Comparison of ENCODE assay signal across 30 cellular contexts in the genomic region with DNA sequence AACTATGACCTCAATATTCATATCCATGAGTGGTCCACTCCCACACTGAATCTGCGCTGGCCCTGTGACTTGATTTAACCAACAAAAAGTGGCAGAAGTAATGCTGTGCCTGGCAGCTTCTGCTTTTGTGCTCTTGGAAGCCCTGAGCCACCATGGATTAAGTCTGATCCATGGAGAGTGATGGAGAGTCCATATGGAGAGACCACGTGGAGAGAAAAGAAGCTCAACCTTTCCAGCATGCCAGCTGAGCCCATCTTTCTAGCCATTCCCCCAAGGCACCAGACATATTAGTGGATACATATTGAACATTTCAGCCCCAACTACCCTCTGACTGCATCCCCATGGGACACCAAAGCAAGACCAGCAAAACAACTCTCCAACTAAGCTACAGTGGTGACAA. TPM values are rescaled to one million over a fixed set of nuclear protein-coding genes. Genes with fewer than 3 reads are reported as not detected.
"Had no signal": no experiment of that assay in that cellular context is flagged by ENCODE, and none has a peak within 500 bp of the region (broad histone marks: within the 10 kb centered on the region; RNA-seq: fewer than 3 reads in every experiment).

No MANE protein-coding gene starts in this region.

- ATAC-seq: naive thymus-derived CD8-positive, alpha-beta T cell; natural killer cell treated with Interleukin-12 subunit alpha and Interleukin-12 subunit beta and Interleukin-15 and Interleukin-18, amount 100 ng/mL, for 72 hours; pancreas; right cardiac atrium; sciatic nerve; stimulated activated memory B cell treated with anti-CD40 and anti-IgM and Interleukin-4, amounts not matched to agents 10 μg/mL and 1 μg/mL and 100 μg/mL, for 72 hours; stimulated activated naive CD8-positive, alpha-beta T cell treated with anti-CD3 and anti-CD28 coated beads, Interleukin-15, amount 100 ng/mL, for 72 hours; stimulated activated naive CD8-positive, alpha-beta T cell treated with anti-CD3 and anti-CD28 coated beads, Interleukin-15, Interleukin-2, amounts not matched to agents 100 U/mL and 50 U/mL, for 24 hours; upper lobe of right lung had no signal

- H3K27ac Mint-ChIP-seq: naive thymus-derived CD8-positive, alpha-beta T cell; natural killer cell treated with Interleukin-12 subunit alpha and Interleukin-12 subunit beta and Interleukin-15 and Interleukin-18, amount 100 ng/mL, for 72 hours; nephron progenitor cell; stimulated activated memory B cell treated with anti-CD40 and anti-IgM and Interleukin-4, amounts not matched to agents 10 μg/mL and 1 μg/mL and 100 μg/mL, for 72 hours; stimulated activated naive CD8-positive, alpha-beta T cell treated with anti-CD3 and anti-CD28 coated beads, Interleukin-15, amount 100 ng/mL, for 72 hours; type B pancreatic cell had no signal

- H3K36me3 Mint-ChIP-seq: naive thymus-derived CD8-positive, alpha-beta T cell; natural killer cell treated with Interleukin-12 subunit alpha and Interleukin-12 subunit beta and Interleukin-15 and Interleukin-18, amount 100 ng/mL, for 72 hours; stimulated activated memory B cell treated with anti-CD40 and anti-IgM and Interleukin-4, amounts not matched to agents 10 μg/mL and 1 μg/mL and 100 μg/mL, for 72 hours; type B pancreatic cell had no signal

- H3K4me3 Mint-ChIP-seq: naive thymus-derived CD8-positive, alpha-beta T cell; natural killer cell treated with Interleukin-12 subunit alpha and Interleukin-12 subunit beta and Interleukin-15 and Interleukin-18, amount 100 ng/mL, for 72 hours; nephron progenitor cell; neural crest cell; stimulated activated memory B cell treated with anti-CD40 and anti-IgM and Interleukin-4, amounts not matched to agents 10 μg/mL and 1 μg/mL and 100 μg/mL, for 72 hours; stimulated activated naive CD8-positive, alpha-beta T cell treated with anti-CD3 and anti-CD28 coated beads, Interleukin-15, amount 100 ng/mL, for 72 hours; type B pancreatic cell had no signal

- FAIRE-seq: pancreas had no signal

- DNase-seq: naive thymus-derived CD8-positive, alpha-beta T cell; nephron progenitor cell; nucleus accumbens; pancreas; right cardiac atrium; spleen; stimulated activated CD4-positive, alpha-beta T cell treated with anti-CD3 and anti-CD28 coated beads, Interleukin-12 subunit alpha, Interleukin-12 subunit beta, amount 100 ng/mL, for 4 hours; stimulated activated CD4-positive, alpha-beta T cell treated with anti-CD3 and anti-CD28 coated beads, Interleukin-1b, Interleukin-23, amount 100 ng/mL, for 48 hours; stimulated activated CD4-positive, alpha-beta T cell treated with anti-CD3 and anti-CD28 coated beads, Interleukin-4, amount 100 ng/mL, for 1 hour; stimulated activated CD4-positive, alpha-beta T cell treated with anti-CD3 and anti-CD28 coated beads, Interleukin-4, amount 100 ng/mL, for 4 hours; stimulated activated CD8-positive, alpha-beta memory T cell treated with anti-CD3 and anti-CD28 coated beads, Interleukin-4, amount 100 ng/mL, for 48 hours; stimulated activated naive CD4-positive, alpha-beta T cell; stimulated activated naive CD8-positive, alpha-beta T cell treated with anti-CD3 and anti-CD28 coated beads, Interleukin-15, amount 100 ng/mL, for 72 hours; stimulated activated naive CD8-positive, alpha-beta T cell treated with anti-CD3 and anti-CD28 coated beads, Interleukin-15, Interleukin-2, amounts not matched to agents 100 U/mL and 50 U/mL, for 24 hours; substantia nigra; testis; tibial artery; transverse colon; upper lobe of right lung; uterus had no signal

- H3K9me3 Mint-ChIP-seq: stimulated activated naive CD8-positive, alpha-beta T cell treated with anti-CD3 and anti-CD28 coated beads, Interleukin-15, amount 100 ng/mL, for 72 hours; type B pancreatic cell had no signal

- H3K4me1 Mint-ChIP-seq: naive thymus-derived CD8-positive, alpha-beta T cell; stimulated activated memory B cell treated with anti-CD40 and anti-IgM and Interleukin-4, amounts not matched to agents 10 μg/mL and 1 μg/mL and 100 μg/mL, for 72 hours; stimulated activated naive CD8-positive, alpha-beta T cell treated with anti-CD3 and anti-CD28 coated beads, Interleukin-15, amount 100 ng/mL, for 72 hours had no signal

- H3K27me3 Mint-ChIP-seq: stimulated activated memory B cell treated with anti-CD40 and anti-IgM and Interleukin-4, amounts not matched to agents 10 μg/mL and 1 μg/mL and 100 μg/mL, for 72 hours had no signal

RNA-seq across cellular contexts. Expression of a gene that starts 16.0 kb away (rescaled TPM):
- total RNA-seq: naive thymus-derived CD8-positive, alpha-beta T cell; natural killer cell treated with Interleukin-12 subunit alpha and Interleukin-12 subunit beta and Interleukin-15 and Interleukin-18, amount 100 ng/mL, for 72 hours; omental fat pad; osteocyte; posterior vena cava; pulmonary artery endothelial cell; sciatic nerve; smooth muscle cell; upper lobe of right lung had no signal
- polyA plus RNA-seq: naive thymus-derived CD8-positive, alpha-beta T cell had no signal

RNA-seq across cellular contexts. Expression of a gene that starts 39.3 kb away (rescaled TPM):
- total RNA-seq: naive thymus-derived CD8-positive, alpha-beta T cell; natural killer cell treated with Interleukin-12 subunit alpha and Interleukin-12 subunit beta and Interleukin-15 and Interleukin-18, amount 100 ng/mL, for 72 hours; osteocyte; pulmonary artery endothelial cell had no signal
- polyA plus RNA-seq: naive thymus-derived CD8-positive, alpha-beta T cell had no signal
